ENCODE assay signal across 18 cellular contexts in the genomic region with DNA sequence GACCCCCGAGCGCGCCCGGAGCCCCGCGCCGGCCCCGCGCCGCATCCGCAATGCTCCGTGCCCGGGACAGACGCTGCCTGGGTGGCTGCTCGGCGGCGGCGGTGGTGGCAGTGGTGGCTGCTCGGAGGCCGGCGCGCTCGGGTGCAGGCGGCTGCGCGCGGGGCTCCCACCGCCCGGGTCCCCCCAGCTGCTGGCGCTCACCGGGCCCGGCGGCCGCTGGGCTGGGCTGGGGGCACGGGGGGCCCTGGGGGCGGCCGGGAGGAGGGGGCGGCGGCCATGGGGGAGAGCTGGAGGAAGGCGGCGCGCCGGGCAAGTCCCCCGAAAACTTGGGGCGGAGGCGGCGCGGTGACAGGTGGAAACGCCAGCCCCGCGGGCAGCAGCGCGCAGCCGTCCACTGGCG.
DNase-seq lines count a peak whose midpoint lies in the region; ATAC-seq and TF ChIP-seq lines count a peak whose summit lies in the region.
"Had no signal": no experiment of that assay in that cellular context is flagged by ENCODE, and none has a peak within 500 bp of the region (broad histone marks: within the 10 kb centered on the region; RNA-seq: fewer than 3 reads in every experiment).

No MANE protein-coding gene starts in this region.

- H3K4me1 Mint-ChIP-seq in activated naive CD8-positive, alpha-beta T cell treated with anti-CD3 and anti-CD28 coated beads, Interleukin-2, amount 10 ng/mL, durations not matched to agents 7 days and 5 days, result peaks cover 7% of the 10 kb centered on the region

- POLR2A ChIA-PET in activated naive CD8-positive, alpha-beta T cell treated with anti-CD3 and anti-CD28 coated beads, Interleukin-2, amount 10 ng/mL, durations not matched to agents 7 days and 5 days (lab: Charles Lee), result no interaction called here

- no peak overlapping the region for H3K27ac Mint-ChIP-seq in activated naive CD8-positive, alpha-beta T cell treated with anti-CD3 and anti-CD28 coated beads, Interleukin-2, amount 10 ng/mL, durations not matched to agents 7 days and 5 days
- H3K27ac Mint-ChIP-seq: T-cell had no signal

- no peak for TF ChIP-seq POLR2A in suprapubic skin (IDR thresholded peaks at IDR 0.05)

- no peak for ATAC-seq in right cardiac atrium
- no peak for ATAC-seq in left cardiac atrium
- ATAC-seq in activated naive CD8-positive, alpha-beta T cell treated with anti-CD3 and anti-CD28 coated beads, Interleukin-2, amount 10 ng/mL, durations not matched to agents 7 days and 5 days (ENCODE audit: low read depth), result peak; percentile 22
- ATAC-seq in GM18498 (IDR thresholded peaks at IDR 0.05; ENCODE audit: unreplicated experiment), result no peak
- ATAC-seq in activated CD4-positive, CD25-positive, alpha-beta regulatory T cell treated with anti-CD3 and anti-CD28 coated beads, Interleukin-2, amount 50 U/mL, for 24 hours, result no peak
- ATAC-seq: activated CD8-positive, alpha-beta T cell treated with anti-CD3 and anti-CD28 coated beads, Interleukin-2, amount 10 ng/mL, durations not matched to agents 7 days and 5 days; left colon; Right ventricle myocardium inferior; T-cell had no signal

- no peak overlapping the region for H3K4ac ChIP-seq in mesenchymal stem cell (ENCODE audit: low read depth in 1 of 2, low read length in 2 of 2)

- no peak overlapping the region for H2BK120ac ChIP-seq in mesenchymal stem cell (ENCODE audit: low read depth, low read length)

- no peaks in the 10 kb centered on the region for H3K9me3 Mint-ChIP-seq in activated naive CD8-positive, alpha-beta T cell treated with anti-CD3 and anti-CD28 coated beads, Interleukin-2, amount 10 ng/mL, durations not matched to agents 7 days and 5 days
- H3K9me3 Mint-ChIP-seq: CD8-positive, alpha-beta memory T cell; T-cell had no signal

- TF ChIP-seq CTCF in suprapubic skin (IDR thresholded peaks at IDR 0.05), result no peak
- no peak for TF ChIP-seq CTCF in foreskin fibroblast (IDR thresholded peaks at IDR 0.05; ENCODE audit: low read depth, low read length)

- no peak for DNase-seq in right cardiac atrium
- DNase-seq in left cardiac atrium, result no peak
- no peak for DNase-seq in activated naive CD8-positive, alpha-beta T cell treated with anti-CD3 and anti-CD28 coated beads, Interleukin-2, amount 10 ng/mL, durations not matched to agents 7 days and 5 days
- no peak for DNase-seq in mesenchymal stem cell
- no peak for DNase-seq in suprapubic skin (ENCODE audit: low spot score in 2 of 2)
- no peak for DNase-seq in foreskin fibroblast
- DNase-seq: ACHN; activated CD8-positive, alpha-beta T cell treated with anti-CD3 and anti-CD28 coated beads, Interleukin-2, amount 10 ng/mL, durations not matched to agents 7 days and 5 days; CD8-positive, alpha-beta memory T cell; left colon; NCI-H1694 treated with DMSO at 0.1 percent for 48 hours; NCI-H446 treated with DMSO at 0.1 percent for 48 hours; stomach had no signal

- H3K27ac ChIP-seq in right cardiac atrium (ENCODE audit: low read length) (no peak overlapping the region), mesenchymal stem cell (ENCODE audit: low read length, poor library complexity, severe bottlenecking) (no peak overlapping the region), suprapubic skin (no peak overlapping the region)
- H3K27ac ChIP-seq: stomach, vagina had no signal

- 2% methylated on average over 55 of the region's 55 CpGs for WGBS in right cardiac atrium
- 0% methylated on average over 12 of the region's 55 CpGs for WGBS in mesenchymal stem cell
- no CpG with 5 or more reads among the region's 55 CpGs for WGBS in suprapubic skin

- H3K4me3 Mint-ChIP-seq in activated naive CD8-positive, alpha-beta T cell treated with anti-CD3 and anti-CD28 coated beads, Interleukin-2, amount 10 ng/mL, durations not matched to agents 7 days and 5 days, result no peak overlapping the region
- H3K4me3 Mint-ChIP-seq: activated CD8-positive, alpha-beta T cell treated with anti-CD3 and anti-CD28 coated beads, Interleukin-2, amount 10 ng/mL, durations not matched to agents 7 days and 5 days had no signal

- H2BK5ac ChIP-seq in mesenchymal stem cell (ENCODE audit: low read depth, low read length, poor library complexity, severe bottlenecking), result no peak overlapping the region

- H3K9ac ChIP-seq in mesenchymal stem cell (ENCODE audit: low read length), result no peak overlapping the region

- H4K91ac ChIP-seq in mesenchymal stem cell (ENCODE audit: low read length), result no peak overlapping the region

- peaks cover 46% of the 10 kb centered on the region for H3K27me3 Mint-ChIP-seq in activated naive CD8-positive, alpha-beta T cell treated with anti-CD3 and anti-CD28 coated beads, Interleukin-2, amount 10 ng/mL, durations not matched to agents 7 days and 5 days

- peaks cover 3% of the 10 kb centered on the region for H3K36me3 Mint-ChIP-seq in activated naive CD8-positive, alpha-beta T cell treated with anti-CD3 and anti-CD28 coated beads, Interleukin-2, amount 10 ng/mL, durations not matched to agents 7 days and 5 days
- H3K36me3 Mint-ChIP-seq: T-cell had no signal

- H3K9me3 ChIP-seq in right cardiac atrium (ENCODE audit: control insufficient read depth, low read length), result no peaks in the 10 kb centered on the region
- H3K9me3 ChIP-seq in mesenchymal stem cell (ENCODE audit: control insufficient read depth, low read length), result no peaks in the 10 kb centered on the region
- no peaks in the 10 kb centered on the region for H3K9me3 ChIP-seq in suprapubic skin
- H3K9me3 ChIP-seq: stomach, vagina had no signal

- no peak overlapping the region for H3K14ac ChIP-seq in mesenchymal stem cell (ENCODE audit: low read length in 2 of 2)

- intact Hi-C loops in right cardiac atrium (cut with DNase I) (no loop called here), left cardiac atrium (cut with DNase I) (no loop called here)

- H3K4me2 ChIP-seq in mesenchymal stem cell (ENCODE audit: low read length, poor library complexity, severe bottlenecking), result peak overlapping the region; percentile 6

- H3K18ac ChIP-seq in mesenchymal stem cell (ENCODE audit: low read depth in 1 of 2, low read length in 2 of 2), result no peak overlapping the region

- H3K36me3 ChIP-seq in mesenchymal stem cell (ENCODE audit: control insufficient read depth in 1 of 2, insufficient read depth in 2 of 2, low read depth in 1 of 2, low read length in 2 of 2) (no peaks in the 10 kb centered on the region), suprapubic skin (no peaks in the 10 kb centered on the region)
- H3K36me3 ChIP-seq: stomach, vagina had no signal

- H3K27me3 ChIP-seq in right cardiac atrium (ENCODE audit: control insufficient read depth, insufficient read depth) (no peaks in the 10 kb centered on the region), mesenchymal stem cell (ENCODE audit: control insufficient read depth in 1 of 2, insufficient read depth in 1 of 2, low read length in 2 of 2) (peaks cover 47 to 49% of the 10 kb centered on the region in 2 experiments), suprapubic skin (peaks cover 37% of the 10 kb centered on the region)

- H4K8ac ChIP-seq in mesenchymal stem cell (ENCODE audit: low read length), result no peak overlapping the region

- H2BK15ac ChIP-seq in mesenchymal stem cell (ENCODE audit: low read depth, poor library complexity, severe bottlenecking), result no peak overlapping the region

- H3K4me3 ChIP-seq in right cardiac atrium (ENCODE audit: low read length), result peak overlapping the region; percentile 42
- no peak overlapping the region for H3K4me3 ChIP-seq in mesenchymal stem cell (ENCODE audit: insufficient read depth in 1 of 2, low read depth in 1 of 2, low read length in 2 of 2)
- H3K4me3 ChIP-seq in suprapubic skin, result peak overlapping the region; percentile 45
- H3K4me3 ChIP-seq in foreskin fibroblast (ENCODE audit: low read depth in 1 of 2, low read length in 2 of 2), result no peak overlapping the region

- H2AFZ ChIP-seq in mesenchymal stem cell (ENCODE audit: low read depth, low read length), result no peak overlapping the region

- no peaks in the 10 kb centered on the region for H3K4me1 ChIP-seq in right cardiac atrium (ENCODE audit: control insufficient read depth, insufficient read depth, low read length)
- peaks cover 9% of the 10 kb centered on the region for H3K4me1 ChIP-seq in mesenchymal stem cell (ENCODE audit: control insufficient read depth, insufficient read depth, low read depth, low read length)
- H3K4me1 ChIP-seq in suprapubic skin, result peaks cover 29% of the 10 kb centered on the region

- H3K23ac ChIP-seq in mesenchymal stem cell (ENCODE audit: low read length in 2 of 2), result no peak overlapping the region

- no peak for TF ChIP-seq EP300 in suprapubic skin (IDR thresholded peaks at IDR 0.05)

- no peak overlapping the region for H2BK12ac ChIP-seq in mesenchymal stem cell (ENCODE audit: low read length in 2 of 2)

- H2AK5ac ChIP-seq in mesenchymal stem cell (ENCODE audit: low read length, severe bottlenecking), result no peak overlapping the region

- H3K79me1 ChIP-seq in mesenchymal stem cell (replicated peaks; ENCODE audit: low read length, poor library complexity, severe bottlenecking), result no peaks in the 10 kb centered on the region

Comparison
In these comparisons a context has a peak if more than half of its experiments do, and no peak if none do; other contexts are left out.
1. H3K4me3 ChIP-seq: peak in right cardiac atrium (single experiment) and suprapubic skin (single experiment); none in mesenchymal stem cell (0 of 2) and foreskin fibroblast (0 of 2).